In genomic region chr20:13638496-13639477, GRCh38 we compare ENCODE assay signal across 8 cellular contexts. TPM values are rescaled to one million over a fixed set of nuclear protein-coding genes. Genes with fewer than 3 reads are reported as not detected.
DNase-seq lines count a peak whose midpoint lies in the region; TF ChIP-seq lines count a peak whose summit lies in the region.

TASP1 (minus strand) TSS chr20:13638932; CDS start chr20:13630078, 8,854 bp downstream.

- DNase-seq in H9, result peak; percentile 99
- DNase-seq in MG63, result peak; percentile 97
- DNase-seq in SHP77 treated with DMSO at 0.1 percent for 48 hours (lab: John Stamatoyannopoulos, UW), result peak; percentile 94
- peak; percentile 95 for DNase-seq in activated gamma-delta T cell treated with Interleukin-2 at 50 U/mL for 16 hours
- peak; percentile 92 to 97 for DNase-seq in foreskin fibroblast
- DNase-seq in neural progenitor cell (ENCODE audit: low spot score), result peak; percentile 96
- peak; percentile 93 for DNase-seq in stromal cell of bone marrow (ENCODE audit: low read depth)

- peaks cover 0 to 6% (median 2%) of the 10 kb centered on the region in 3 experiments; a peak in 2 of 7 replicates for H3K36me3 Mint-ChIP-seq in H9 (ENCODE audit: insufficient read depth in 1 of 3, low read depth in 3 of 3)
- H3K36me3 Mint-ChIP-seq in neural progenitor cell, result peaks cover 2% of the 10 kb centered on the region

- peak within 1 kb of the TSS; percentile 53 for H3K14ac ChIP-seq in H9 (ENCODE audit: insufficient read depth, low read length)

- WGBS in H9 (ENCODE audit: extremely low coverage, insufficient read length, low lambda C conversion rate), result no CpG with 5 or more reads among the region's 59 CpGs

- H3K9me3 Mint-ChIP-seq in H9, result no peaks in the 10 kb centered on the region
- no peaks in the 10 kb centered on the region for H3K9me3 Mint-ChIP-seq in neural progenitor cell

- H3K4ac ChIP-seq in H9 (ENCODE audit: low read depth, low read length), result no peak within 1 kb of the TSS

- H2BK5ac ChIP-seq in H9 (ENCODE audit: insufficient read length, low read length), result no peak within 1 kb of the TSS

- peak within 1 kb of the TSS; percentile 76 to 98 (median 88) for H3K27ac Mint-ChIP-seq in H9
- H3K27ac Mint-ChIP-seq in neural progenitor cell, result peak within 1 kb of the TSS; percentile 54

- H2AFZ ChIP-seq in H9 (ENCODE audit: low read length) (peak within 1 kb of the TSS; percentile 45), neural progenitor cell (replicated peaks) (peak within 1 kb of the TSS; percentile 99)

- peak within 1 kb of the TSS; percentile 88 for H3K9ac ChIP-seq in ES-I3 (ENCODE audit: low read depth, low read length)
- peak within 1 kb of the TSS; percentile 79 for H3K9ac ChIP-seq in H9 (ENCODE audit: extremely low read depth, insufficient read length, low read length)
- H3K9ac ChIP-seq in neural progenitor cell, result peak within 1 kb of the TSS; percentile 54

- peaks cover 3% of the 10 kb centered on the region for H3K79me1 ChIP-seq in H9 (ENCODE audit: insufficient read depth, low read depth, low read length, poor library complexity, severe bottlenecking)

- H3K4me1 ChIP-seq in ES-I3 (ENCODE audit: insufficient read depth, low read length) (no peaks in the 10 kb centered on the region), H9 (ENCODE audit: insufficient read depth, low read length) (no peaks in the 10 kb centered on the region), neural progenitor cell (peaks cover 6% of the 10 kb centered on the region)

- H3K4me1 Mint-ChIP-seq in H9, result peaks cover 10 to 11% of the 10 kb centered on the region in 2 experiments
- peaks cover 12% of the 10 kb centered on the region for H3K4me1 Mint-ChIP-seq in neural progenitor cell

- no peak within 1 kb of the TSS for H2AK5ac ChIP-seq in H9 (ENCODE audit: insufficient read length, low read length)

- H4K20me1 ChIP-seq in H9 (ENCODE audit: control insufficient read depth, insufficient read depth, insufficient read length) (no peaks in the 10 kb centered on the region), neural progenitor cell (ENCODE audit: low read depth) (no peaks in the 10 kb centered on the region)

- H3K4me2 ChIP-seq in H9 (ENCODE audit: insufficient read depth, insufficient read length, low read length) (peak within 1 kb of the TSS; percentile 99), neural progenitor cell (peak within 1 kb of the TSS; percentile 90)

- no peaks in the 10 kb centered on the region for H3K36me3 ChIP-seq in ES-I3 (ENCODE audit: insufficient read depth, low read length)
- no peaks in the 10 kb centered on the region for H3K36me3 ChIP-seq in MG63
- H3K36me3 ChIP-seq in neural progenitor cell, result no peaks in the 10 kb centered on the region

- H2BK20ac ChIP-seq in H9 (ENCODE audit: low read depth, low read length, poor library complexity, severe bottlenecking), result no peak within 1 kb of the TSS

- no peak within 1 kb of the TSS for H3K18ac ChIP-seq in H9 (ENCODE audit: insufficient read length, low read depth, low read length)

- H3K23me2 ChIP-seq in H9 (ENCODE audit: insufficient read length, low read depth, low read length, poor library complexity, severe bottlenecking), result peaks cover 5% of the 10 kb centered on the region

- H3K79me2 ChIP-seq in H9 (ENCODE audit: insufficient read depth, low read length), result peaks cover 4% of the 10 kb centered on the region; the same call in 1 of the 2 replicates
- H3K79me2 ChIP-seq in neural progenitor cell (ENCODE audit: low read depth), result peaks cover 35% of the 10 kb centered on the region

- no peak within 1 kb of the TSS for H3K27ac ChIP-seq in H9 (ENCODE audit: insufficient read length, low read depth, low read length)
- H3K27ac ChIP-seq in neural progenitor cell, result peak within 1 kb of the TSS; percentile 64

- peak within 1 kb of the TSS; percentile 96 to 99 for H3K4me3 Mint-ChIP-seq in H9
- peak within 1 kb of the TSS; percentile 94 for H3K4me3 Mint-ChIP-seq in neural progenitor cell

- H3K27me3 Mint-ChIP-seq in H9 (ENCODE audit: low read depth) (no peaks in the 10 kb centered on the region), neural progenitor cell (ENCODE audit: insufficient read depth, low read depth) (peaks cover 10% of the 10 kb centered on the region)

- H3K9me3 ChIP-seq in ES-I3 (ENCODE audit: control insufficient read depth, insufficient read depth, low read length), result no peaks in the 10 kb centered on the region
- H3K9me3 ChIP-seq in H9 (ENCODE audit: control insufficient read depth, low read depth, low read length), result no peaks in the 10 kb centered on the region
- no peaks in the 10 kb centered on the region for H3K9me3 ChIP-seq in MG63
- H3K9me3 ChIP-seq in neural progenitor cell (ENCODE audit: low read depth), result no peaks in the 10 kb centered on the region

- no peak within 1 kb of the TSS for H2BK120ac ChIP-seq in H9 (ENCODE audit: low read depth, low read length, poor library complexity, severe bottlenecking)

- H3K56ac ChIP-seq in H9 (ENCODE audit: insufficient read length, low read depth, low read length), result peak within 1 kb of the TSS; percentile 88

- H3K4me3 ChIP-seq in MG63, result peak within 1 kb of the TSS; percentile 81
- H3K4me3 ChIP-seq in foreskin fibroblast (ENCODE audit: low read depth in 1 of 2, low read length in 2 of 2), result peak within 1 kb of the TSS; percentile 83 to 98
- peak within 1 kb of the TSS; percentile 75 for H3K4me3 ChIP-seq in neural progenitor cell

- H4K8ac ChIP-seq in H9 (replicated peaks; ENCODE audit: insufficient read length, low read depth, low read length), result no peak within 1 kb of the TSS

- H3K27me3 ChIP-seq in H9 (ENCODE audit: insufficient read depth, low read length) (no peaks in the 10 kb centered on the region), MG63 (peaks cover 6% of the 10 kb centered on the region; the same call in 1 of the 2 replicates), neural progenitor cell (no peaks in the 10 kb centered on the region)

- H4K5ac ChIP-seq in H9 (ENCODE audit: insufficient read length, low read depth, low read length), result no peak within 1 kb of the TSS

- peaks cover 5% of the 10 kb centered on the region for H3F3A ChIP-seq in neural progenitor cell (ENCODE audit: low read depth)

- TF ChIP-seq CTCF in H9 (conservative IDR thresholded peaks at IDR 0.05) (no peak), foreskin fibroblast (IDR thresholded peaks at IDR 0.05; ENCODE audit: low read depth, low read length) (no peak), neural progenitor cell (IDR thresholded peaks at IDR 0.05) (no peak)

- no peak within 1 kb of the TSS for H2BK15ac ChIP-seq in H9 (ENCODE audit: low read depth, low read length)

- no peak within 1 kb of the TSS for H4K91ac ChIP-seq in H9 (ENCODE audit: insufficient read length, low read depth, low read length)

- H3K23ac ChIP-seq in H9 (ENCODE audit: insufficient read length, low read depth, low read length), result no peak within 1 kb of the TSS

- H2BK12ac ChIP-seq in H9 (ENCODE audit: insufficient read length, low read depth, low read length), result no peak within 1 kb of the TSS

- H3T11ph ChIP-seq in H9 (ENCODE audit: low read length), result no peak within 1 kb of the TSS

RNA-seq across cellular contexts. Expression of gene TASP1, which starts in this region (rescaled TPM):
- total RNA-seq in H9 (2021), result 8.8 and 9.5 TPM in 2 replicates
- 7.6 and 8.3 TPM in 2 replicates for total RNA-seq in MG63 (2014; rRNA removed; shearing (Covaris generic); ENCODE audit: low replicate concordance)
- 8.0 and 9.6 TPM in 2 replicates for total RNA-seq in neural progenitor cell (ENCODE audit: low replicate concordance)
